ENCODE assay signal across 15 cellular contexts in genomic region chr14:33584698-33585097, GRCh38.
A peak's percentile ranks its signal among the peaks of the same experiment; 100 is the strongest.
DNase-seq lines count a peak whose midpoint lies in the region; ATAC-seq and TF ChIP-seq lines count a peak whose summit lies in the region.
"Had no signal": no experiment of that assay in that cellular context is flagged by ENCODE, and none has a peak within 500 bp of the region (broad histone marks: within the 10 kb centered on the region; RNA-seq: fewer than 3 reads in every experiment).

No MANE protein-coding gene starts in this region.

- peak; percentile 79 for ATAC-seq in WTC11
- ATAC-seq in left colon = peak; percentile 77
- ATAC-seq: HCT116 had no signal

- intact Hi-C loops in left colon (cut with DNase I, micrococcal nuclease) = no loop called here
- intact Hi-C loops in left ventricle myocardium inferior (cut with micrococcal nuclease) = no loop called here
- intact Hi-C loops in MCF 10A (cut with micrococcal nuclease) = no loop called here

- H3K36me3 Mint-ChIP-seq in WTC11 (no peaks in the 10 kb centered on the region), chondrocyte (ENCODE audit: low read depth) (no peaks in the 10 kb centered on the region), MCF 10A (ENCODE audit: insufficient read depth, unreplicated experiment) (no peaks in the 10 kb centered on the region)
- H3K36me3 Mint-ChIP-seq: CD4-positive, alpha-beta memory T cell had no signal

- TF ChIP-seq CTCF in WTC11 (IDR thresholded peaks at IDR 0.05) = no peak
- TF ChIP-seq CTCF in left ventricle myocardium inferior (IDR thresholded peaks at IDR 0.05; ENCODE audit: borderline replicate concordance) = no peak
- TF ChIP-seq CTCF in chondrocyte (IDR thresholded peaks at IDR 0.05) = no peak
- TF ChIP-seq CTCF in MCF 10A (IDR thresholded peaks at IDR 0.05; ENCODE audit: unreplicated experiment) = no peak

- no peaks in the 10 kb centered on the region for H3K36me3 ChIP-seq in left ventricle myocardium inferior

- POLR2A ChIA-PET in WTC11 (lab: Charles Lee) = no interaction called here
- POLR2A ChIA-PET in MCF 10A (lab: Yijun Ruan, JAX) = no interaction called here

- H3K27me3 Mint-ChIP-seq in WTC11 (ENCODE audit: low read depth) = peaks cover 13% of the 10 kb centered on the region
- no peaks in the 10 kb centered on the region for H3K27me3 Mint-ChIP-seq in chondrocyte (ENCODE audit: low read depth)
- no peaks in the 10 kb centered on the region for H3K27me3 Mint-ChIP-seq in MCF 10A (ENCODE audit: insufficient read depth, unreplicated experiment)
- H3K27me3 Mint-ChIP-seq: CD4-positive, alpha-beta memory T cell had no signal

- H3K4me3 ChIP-seq in left ventricle myocardium inferior = no peak overlapping the region
- H3K4me3 ChIP-seq: GM23248 had no signal

- CTCF ChIA-PET in WTC11 (lab: Charles Lee) (no interaction called here), MCF 10A (lab: Yijun Ruan, JAX) (no interaction called here)

- H3K9me3 Mint-ChIP-seq in WTC11 (no peaks in the 10 kb centered on the region), chondrocyte (ENCODE audit: low read depth) (no peaks in the 10 kb centered on the region), MCF 10A (ENCODE audit: unreplicated experiment) (peaks cover 4% of the 10 kb centered on the region)
- H3K9me3 Mint-ChIP-seq: H9 had no signal

- H3K27ac ChIP-seq in left ventricle myocardium inferior (replicated peaks) = no peak overlapping the region
- H3K27ac ChIP-seq: GM23248 had no signal

- H3K27me3 ChIP-seq in left ventricle myocardium inferior (ENCODE audit: low read depth) = no peaks in the 10 kb centered on the region

- DNase-seq in WTC11 (ENCODE audit: low spot score) = no peak
- DNase-seq in left colon = no peak
- DNase-seq in renal cortical epithelial cell (ENCODE audit: low read depth) = peak; percentile 48
- no peak for DNase-seq in left ventricle myocardium inferior
- DNase-seq in chondrocyte (ENCODE audit: low spot score) = no peak
- no peak for DNase-seq in MCF 10A (ENCODE audit: unreplicated experiment)
- DNase-seq: C1 segment of cervical spinal cord; Calu3; CD4-positive, alpha-beta memory T cell; COR-L47; DMS53; DMS79 treated with DMSO at 0.1 percent for 48 hours; GM23248; H9 had no signal

- H3K9me3 ChIP-seq in left ventricle myocardium inferior (replicated peaks) = no peaks in the 10 kb centered on the region

- H3K4me3 Mint-ChIP-seq in WTC11 = no peak overlapping the region
- no peak overlapping the region for H3K4me3 Mint-ChIP-seq in chondrocyte (ENCODE audit: unreplicated experiment)
- no peak overlapping the region for H3K4me3 Mint-ChIP-seq in MCF 10A (ENCODE audit: unreplicated experiment)
- H3K4me3 Mint-ChIP-seq: CD4-positive, alpha-beta memory T cell; H9 had no signal

- no peaks in the 10 kb centered on the region for H3K4me1 ChIP-seq in left ventricle myocardium inferior

- peaks cover 26% of the 10 kb centered on the region for H3K4me1 Mint-ChIP-seq in WTC11
- H3K4me1 Mint-ChIP-seq in chondrocyte (ENCODE audit: low read depth) = no peaks in the 10 kb centered on the region
- H3K4me1 Mint-ChIP-seq in MCF 10A (ENCODE audit: insufficient read depth, unreplicated experiment) = no peaks in the 10 kb centered on the region
- H3K4me1 Mint-ChIP-seq: CD4-positive, alpha-beta memory T cell had no signal

- H3K27ac Mint-ChIP-seq in WTC11 (no peak overlapping the region), chondrocyte (ENCODE audit: unreplicated experiment) (no peak overlapping the region), MCF 10A (ENCODE audit: low read depth, unreplicated experiment) (no peak overlapping the region)
- H3K27ac Mint-ChIP-seq: H9 had no signal

- BruUV-seq in MCF 10A (replicated peaks; lab: Mats Ljungman, UMichigan) = no TSS peak

TF ChIP-seq in WTC11, 78 proteins besides CTCF, POLR2A, EP300 and RAD21:
- TF ChIP-seq ZMAT4 (CRISPR knock-in tag; IDR thresholded peaks at IDR 0.05) (no peak), IRF2 (CRISPR knock-in tag; IDR thresholded peaks at IDR 0.05; ENCODE audit: borderline replicate concordance, low read depth) (no peak), ZBTB21 (CRISPR knock-in tag; IDR thresholded peaks at IDR 0.05; ENCODE audit: borderline replicate concordance) (no peak), ZNF425 (CRISPR knock-in tag; conservative IDR thresholded peaks at IDR 0.05) (no peak), NR3C1 (CRISPR knock-in tag; conservative IDR thresholded peaks at IDR 0.05; ENCODE audit: low read depth) (no peak), NR2C2 (CRISPR knock-in tag; IDR thresholded peaks at IDR 0.05) (no peak), CREB1 (CRISPR knock-in tag; IDR thresholded peaks at IDR 0.05) (no peak), PRDM15 (CRISPR knock-in tag; IDR thresholded peaks at IDR 0.05) (no peak), ZNF512 (CRISPR knock-in tag; IDR thresholded peaks at IDR 0.05; ENCODE audit: borderline replicate concordance) (no peak), ZNF219 (CRISPR knock-in tag; IDR thresholded peaks at IDR 0.05; ENCODE audit: borderline replicate concordance) (no peak)
